Comparison of ENCODE assay signal across 1 cellular context in the genomic region with DNA sequence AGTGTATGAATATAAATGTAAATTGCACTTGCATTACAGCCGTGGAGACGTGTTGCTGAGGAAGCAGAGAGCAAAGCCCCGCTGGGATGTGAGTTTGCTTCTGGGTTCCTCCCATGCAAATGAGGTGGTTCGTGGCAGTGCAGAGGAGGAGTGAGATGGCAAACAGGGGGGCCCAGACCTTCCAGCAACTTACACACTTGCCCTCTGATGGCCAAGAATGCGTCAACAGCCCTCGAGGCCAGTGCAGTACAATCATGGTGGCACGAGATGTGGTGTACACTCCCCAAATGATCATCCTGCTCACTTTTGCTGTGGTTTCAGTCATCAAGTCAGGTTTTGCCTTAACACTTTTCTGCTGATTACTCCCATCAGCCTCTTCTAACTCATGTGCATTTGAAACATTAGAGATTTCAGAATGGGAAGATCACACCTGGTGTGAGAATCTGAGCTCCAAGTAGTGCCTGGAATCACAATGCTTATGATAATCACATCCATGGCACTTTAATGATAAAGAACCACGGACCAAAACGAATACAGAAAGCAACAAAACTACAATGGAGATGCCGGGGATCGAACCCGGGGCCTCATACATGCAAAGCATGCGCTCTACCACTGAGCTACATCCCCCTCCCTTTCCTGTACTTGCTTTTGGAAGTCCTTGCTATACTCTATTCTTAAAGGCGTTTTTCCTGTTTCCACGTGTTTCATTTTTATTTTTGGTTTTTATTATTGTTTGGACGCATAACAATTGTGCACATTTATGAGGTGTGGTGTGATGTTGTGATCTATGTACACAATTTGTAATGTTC.
TF ChIP-seq lines count a peak whose summit lies in the region.

No MANE protein-coding gene starts in this region.

TF ChIP-seq in K562, 482 proteins besides CTCF, POLR2A, EP300 and RAD21 (continued from another document and continues in another):
- no peak for TF ChIP-seq GTF2B (IDR thresholded peaks at IDR 0.05; ENCODE audit: extremely low read depth, insufficient read length)
- TF ChIP-seq PHTF2 (CRISPR knock-in tag; IDR thresholded peaks at IDR 0.05) = no peak
- TF ChIP-seq HSF4 (CRISPR knock-in tag; IDR thresholded peaks at IDR 0.05; ENCODE audit: borderline replicate concordance) = no peak
- TF ChIP-seq, protein P1, sequence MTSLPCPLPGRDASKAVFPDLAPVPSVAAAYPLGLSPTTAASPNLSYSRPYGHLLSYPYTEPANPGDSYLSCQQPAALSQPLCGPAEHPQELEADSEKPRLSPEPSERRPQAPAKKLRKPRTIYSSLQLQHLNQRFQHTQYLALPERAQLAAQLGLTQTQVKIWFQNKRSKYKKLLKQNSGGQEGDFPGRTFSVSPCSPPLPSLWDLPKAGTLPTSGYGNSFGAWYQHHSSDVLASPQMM (CRISPR knock-in tag; IDR thresholded peaks at IDR 0.05) = no peak
- no peak for TF ChIP-seq ZFPM2 (CRISPR knock-in tag; IDR thresholded peaks at IDR 0.05)
- no peak for TF ChIP-seq RBFOX2 (IDR thresholded peaks at IDR 0.05; ENCODE audit: low read depth, low read length)
- no peak for TF ChIP-seq MBD2 (IDR thresholded peaks at IDR 0.05; ENCODE audit: borderline replicate concordance, low read depth)
- no peak for TF ChIP-seq ELF4 (CRISPR knock-in tag; IDR thresholded peaks at IDR 0.05)
- 0 out of 2 replicates have a peak, but pooled peaks have one; percentile 40 for TF ChIP-seq ZNF3 (CRISPR knock-in tag; IDR thresholded peaks at IDR 0.05)
- no peak for TF ChIP-seq HEY1 (CRISPR knock-in tag; IDR thresholded peaks at IDR 0.05; ENCODE audit: borderline replicate concordance)
- TF ChIP-seq MAFF (IDR thresholded peaks at IDR 0.05; ENCODE audit: low read length) = 0 out of 2 replicates have a peak, but pooled peaks have one; percentile 21
- no peak for TF ChIP-seq THRA (IDR thresholded peaks at IDR 0.05)
- TF ChIP-seq SMAD1 (IDR thresholded peaks at IDR 0.05; ENCODE audit: low read depth, low read length, partially characterized antibody) = no peak
- no peak for TF ChIP-seq TCF3 (CRISPR knock-in tag; IDR thresholded peaks at IDR 0.05)
- TF ChIP-seq PCBP1 (IDR thresholded peaks at IDR 0.05; ENCODE audit: low read depth, low read length, poor library complexity, severe bottlenecking) = no peak
- TF ChIP-seq XRCC4 (IDR thresholded peaks at IDR 0.05; ENCODE audit: extremely low read depth, insufficient read depth, insufficient read length) = no peak
- no peak for TF ChIP-seq ZC3H4 (CRISPR knock-in tag; IDR thresholded peaks at IDR 0.05; ENCODE audit: borderline replicate concordance)
- TF ChIP-seq, protein P2, sequence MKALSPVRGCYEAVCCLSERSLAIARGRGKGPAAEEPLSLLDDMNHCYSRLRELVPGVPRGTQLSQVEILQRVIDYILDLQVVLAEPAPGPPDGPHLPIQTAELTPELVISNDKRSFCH (CRISPR knock-in tag; IDR thresholded peaks at IDR 0.05) = no peak
- TF ChIP-seq, protein P2 (tag; IDR thresholded peaks at IDR 0.05) = peak; percentile 20; the same call in 1 of the 2 replicates
- TF ChIP-seq, protein P3, sequence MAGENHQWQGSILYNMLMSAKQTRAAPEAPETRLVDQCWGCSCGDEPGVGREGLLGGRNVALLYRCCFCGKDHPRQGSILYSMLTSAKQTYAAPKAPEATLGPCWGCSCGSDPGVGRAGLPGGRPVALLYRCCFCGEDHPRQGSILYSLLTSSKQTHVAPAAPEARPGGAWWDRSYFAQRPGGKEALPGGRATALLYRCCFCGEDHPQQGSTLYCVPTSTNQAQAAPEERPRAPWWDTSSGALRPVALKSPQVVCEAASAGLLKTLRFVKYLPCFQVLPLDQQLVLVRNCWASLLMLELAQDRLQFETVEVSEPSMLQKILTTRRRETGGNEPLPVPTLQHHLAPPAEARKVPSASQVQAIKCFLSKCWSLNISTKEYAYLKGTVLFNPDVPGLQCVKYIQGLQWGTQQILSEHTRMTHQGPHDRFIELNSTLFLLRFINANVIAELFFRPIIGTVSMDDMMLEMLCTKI (IDR thresholded peaks at IDR 0.05; ENCODE audit: partially characterized antibody) = no peak
- TF ChIP-seq, protein P4, sequence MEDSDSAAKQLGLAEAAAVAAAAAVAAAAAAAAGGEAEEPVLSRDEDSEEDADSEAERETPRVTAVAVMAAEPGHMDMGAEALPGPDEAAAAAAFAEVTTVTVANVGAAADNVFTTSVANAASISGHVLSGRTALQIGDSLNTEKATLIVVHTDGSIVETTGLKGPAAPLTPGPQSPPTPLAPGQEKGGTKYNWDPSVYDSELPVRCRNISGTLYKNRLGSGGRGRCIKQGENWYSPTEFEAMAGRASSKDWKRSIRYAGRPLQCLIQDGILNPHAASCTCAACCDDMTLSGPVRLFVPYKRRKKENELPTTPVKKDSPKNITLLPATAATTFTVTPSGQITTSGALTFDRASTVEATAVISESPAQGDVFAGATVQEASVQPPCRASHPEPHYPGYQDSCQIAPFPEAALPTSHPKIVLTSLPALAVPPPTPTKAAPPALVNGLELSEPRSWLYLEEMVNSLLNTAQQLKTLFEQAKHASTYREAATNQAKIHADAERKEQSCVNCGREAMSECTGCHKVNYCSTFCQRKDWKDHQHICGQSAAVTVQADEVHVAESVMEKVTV (CRISPR knock-in tag; IDR thresholded peaks at IDR 0.05) = no peak; the same call in 1 of the 2 replicates
- no peak for TF ChIP-seq RBM34 (IDR thresholded peaks at IDR 0.05; ENCODE audit: borderline replicate concordance, insufficient read depth, low read length)
- no peak for TF ChIP-seq ZNF282 (CRISPR knock-in tag; IDR thresholded peaks at IDR 0.05)
- no peak for TF ChIP-seq KAT8 (IDR thresholded peaks at IDR 0.05; ENCODE audit: low read depth)
- TF ChIP-seq FOXK2 (conservative IDR thresholded peaks at IDR 0.05 in 1 of 2, IDR thresholded peaks at IDR 0.05 in 1 of 2; ENCODE audit: low read depth in 2 of 2) = peak in 1 of 2 experiments; percentile 68; a peak in 2 of 4 replicates
- peak; percentile 72 for TF ChIP-seq SOX6 (IDR thresholded peaks at IDR 0.05)
- TF ChIP-seq HNRNPL (IDR thresholded peaks at IDR 0.05; ENCODE audit: low read depth, low read length) = no peak
- 0 out of 2 replicates have a peak, but pooled peaks have one; percentile 12 for TF ChIP-seq ARID1B (IDR thresholded peaks at IDR 0.05)
- no peak for TF ChIP-seq ZNF655 (CRISPR knock-in tag; IDR thresholded peaks at IDR 0.05)
- peak; percentile 90 for TF ChIP-seq GTF3C2 (IDR thresholded peaks at IDR 0.05; ENCODE audit: borderline replicate concordance, extremely low read depth, insufficient read length)
- no peak for TF ChIP-seq RFX7 (CRISPR knock-in tag; IDR thresholded peaks at IDR 0.05)
- TF ChIP-seq RUNX1 (IDR thresholded peaks at IDR 0.05; ENCODE audit: low read depth) = no peak
- TF ChIP-seq, protein P5, sequence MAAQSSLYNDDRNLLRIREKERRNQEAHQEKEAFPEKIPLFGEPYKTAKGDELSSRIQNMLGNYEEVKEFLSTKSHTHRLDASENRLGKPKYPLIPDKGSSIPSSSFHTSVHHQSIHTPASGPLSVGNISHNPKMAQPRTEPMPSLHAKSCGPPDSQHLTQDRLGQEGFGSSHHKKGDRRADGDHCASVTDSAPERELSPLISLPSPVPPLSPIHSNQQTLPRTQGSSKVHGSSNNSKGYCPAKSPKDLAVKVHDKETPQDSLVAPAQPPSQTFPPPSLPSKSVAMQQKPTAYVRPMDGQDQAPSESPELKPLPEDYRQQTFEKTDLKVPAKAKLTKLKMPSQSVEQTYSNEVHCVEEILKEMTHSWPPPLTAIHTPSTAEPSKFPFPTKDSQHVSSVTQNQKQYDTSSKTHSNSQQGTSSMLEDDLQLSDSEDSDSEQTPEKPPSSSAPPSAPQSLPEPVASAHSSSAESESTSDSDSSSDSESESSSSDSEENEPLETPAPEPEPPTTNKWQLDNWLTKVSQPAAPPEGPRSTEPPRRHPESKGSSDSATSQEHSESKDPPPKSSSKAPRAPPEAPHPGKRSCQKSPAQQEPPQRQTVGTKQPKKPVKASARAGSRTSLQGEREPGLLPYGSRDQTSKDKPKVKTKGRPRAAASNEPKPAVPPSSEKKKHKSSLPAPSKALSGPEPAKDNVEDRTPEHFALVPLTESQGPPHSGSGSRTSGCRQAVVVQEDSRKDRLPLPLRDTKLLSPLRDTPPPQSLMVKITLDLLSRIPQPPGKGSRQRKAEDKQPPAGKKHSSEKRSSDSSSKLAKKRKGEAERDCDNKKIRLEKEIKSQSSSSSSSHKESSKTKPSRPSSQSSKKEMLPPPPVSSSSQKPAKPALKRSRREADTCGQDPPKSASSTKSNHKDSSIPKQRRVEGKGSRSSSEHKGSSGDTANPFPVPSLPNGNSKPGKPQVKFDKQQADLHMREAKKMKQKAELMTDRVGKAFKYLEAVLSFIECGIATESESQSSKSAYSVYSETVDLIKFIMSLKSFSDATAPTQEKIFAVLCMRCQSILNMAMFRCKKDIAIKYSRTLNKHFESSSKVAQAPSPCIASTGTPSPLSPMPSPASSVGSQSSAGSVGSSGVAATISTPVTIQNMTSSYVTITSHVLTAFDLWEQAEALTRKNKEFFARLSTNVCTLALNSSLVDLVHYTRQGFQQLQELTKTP (IDR thresholded peaks at IDR 0.05; ENCODE audit: low read depth in 1 of 2, partially characterized antibody in 2 of 2) = peak; percentile 18 to 70
- TF ChIP-seq TGIF2 (CRISPR knock-in tag; IDR thresholded peaks at IDR 0.05) = no peak
- no peak for TF ChIP-seq NFYB (IDR thresholded peaks at IDR 0.05; ENCODE audit: extremely low read depth, insufficient read length)
- no peak for TF ChIP-seq RNF2 (IDR thresholded peaks at IDR 0.05)
- no peak for TF ChIP-seq STAG1 (CRISPR knock-in tag; IDR thresholded peaks at IDR 0.05; ENCODE audit: borderline replicate concordance)
- TF ChIP-seq RAD51 (IDR thresholded peaks at IDR 0.05; ENCODE audit: borderline replicate concordance, low read depth) = peak; percentile 43; the same call in 1 of the 2 replicates
- TF ChIP-seq, protein P6, sequence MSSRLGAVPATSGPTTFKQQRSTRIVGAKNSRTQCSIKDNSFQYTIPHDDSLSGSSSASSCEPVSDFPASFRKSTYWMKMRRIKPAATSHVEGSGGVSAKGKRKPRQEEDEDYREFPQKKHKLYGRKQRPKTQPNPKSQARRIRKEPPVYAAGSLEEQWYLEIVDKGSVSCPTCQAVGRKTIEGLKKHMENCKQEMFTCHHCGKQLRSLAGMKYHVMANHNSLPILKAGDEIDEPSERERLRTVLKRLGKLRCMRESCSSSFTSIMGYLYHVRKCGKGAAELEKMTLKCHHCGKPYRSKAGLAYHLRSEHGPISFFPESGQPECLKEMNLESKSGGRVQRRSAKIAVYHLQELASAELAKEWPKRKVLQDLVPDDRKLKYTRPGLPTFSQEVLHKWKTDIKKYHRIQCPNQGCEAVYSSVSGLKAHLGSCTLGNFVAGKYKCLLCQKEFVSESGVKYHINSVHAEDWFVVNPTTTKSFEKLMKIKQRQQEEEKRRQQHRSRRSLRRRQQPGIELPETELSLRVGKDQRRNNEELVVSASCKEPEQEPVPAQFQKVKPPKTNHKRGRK (tag; IDR thresholded peaks at IDR 0.05) = no peak
- no peak for TF ChIP-seq ZNF133 (CRISPR knock-in tag; IDR thresholded peaks at IDR 0.05)
- no peak for TF ChIP-seq NFE2 (IDR thresholded peaks at IDR 0.05; ENCODE audit: low read depth)
